Comparison of ENCODE assay signal across 8 cellular contexts in the genomic region with DNA sequence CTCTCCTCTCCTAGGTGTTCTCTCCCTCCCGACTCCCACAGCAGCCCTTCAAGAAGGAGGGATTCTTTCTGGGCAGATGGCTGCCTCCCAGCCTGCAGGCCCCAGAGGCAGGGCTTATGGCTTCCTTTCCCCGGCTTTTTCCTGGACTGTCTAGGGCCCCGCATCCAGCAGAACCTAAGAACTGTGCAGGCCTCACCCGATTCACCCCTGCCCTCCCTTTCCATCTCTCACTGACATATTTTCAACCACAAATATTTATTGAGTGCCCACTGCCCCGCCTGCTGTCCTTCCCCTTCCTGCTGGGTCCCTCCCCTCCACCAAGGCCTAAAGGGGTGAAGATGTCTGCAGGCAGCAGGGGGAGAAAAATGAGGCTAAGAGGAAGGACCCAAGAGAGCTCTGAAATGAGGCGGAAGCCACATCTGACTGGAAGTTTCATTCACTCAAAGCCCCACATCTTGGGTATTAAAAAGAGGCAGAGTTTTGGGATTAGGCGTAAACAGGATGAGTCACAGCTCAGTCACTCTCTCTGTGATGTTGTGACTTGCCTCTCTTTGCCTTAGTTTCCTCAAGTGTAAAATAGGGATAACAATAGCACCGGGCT. TPM values are rescaled to one million over a fixed set of nuclear protein-coding genes. Genes with fewer than 3 reads are reported as not detected.
DNase-seq lines count a peak whose midpoint lies in the region; ATAC-seq and TF ChIP-seq lines count a peak whose summit lies in the region.

No MANE protein-coding gene starts in this region.

- in situ Hi-C loops in GM13976 (cut with MboI; ENCODE audit: low sequenced_read_pairs, unreplicated experiment): no loop called here

- peaks cover 56% of the 10 kb centered on the region for H3K4me1 ChIP-seq in iPS-20b (ENCODE audit: insufficient read depth, low read length)
- H3K4me1 ChIP-seq in tibial nerve: peaks cover 4 to 85% (median 37%) of the 10 kb centered on the region in 4 donors

- H3K27me3 ChIP-seq in iPS-20b (ENCODE audit: insufficient read depth, low read length) (no peaks in the 10 kb centered on the region), tibial nerve (no peaks in the 10 kb centered on the region)

- POLR2A ChIA-PET in activated CD8-positive, alpha-beta T cell treated with anti-CD3 and anti-CD28 coated beads, Interleukin-2, amount 10 ng/mL, durations not matched to agents 7 days and 5 days (lab: Charles Lee): interaction anchor here (0.6 kb wide), 1 partner anchor 20 kb away, joined by 3 read pairs; no protein-coding TSS in a partner anchor

- DNase-seq in SKM-1 treated with dmso at 0.1 percent for 144 hours (lab: John Stamatoyannopoulos, UW; ENCODE audit: unreplicated experiment) (peak; percentile 29), SKM-1 (lab: John Stamatoyannopoulos, UW; ENCODE audit: unreplicated experiment) (no peak), NCI-H187 treated with DMSO at 0.1 percent for 48 hours (lab: John Stamatoyannopoulos, UW) (peak; percentile 69), tibial nerve (ENCODE audit: low spot score in 2 of 2) (peak in 1 of 2 donors; percentile 52), GM13976 (ENCODE audit: low spot score) (no peak)
- DNase-seq in activated CD8-positive, alpha-beta T cell treated with anti-CD3 and anti-CD28 coated beads, Interleukin-2, amount 10 ng/mL, durations not matched to agents 7 days and 5 days: no peak

- TF ChIP-seq CTCF in tibial nerve (IDR thresholded peaks at IDR 0.05) (no peak), GM13976 (IDR thresholded peaks at IDR 0.05; ENCODE audit: borderline replicate concordance, control extremely low read depth, extremely low read depth, insufficient read depth, missing control alignments) (no peak)

- peaks cover 2% of the 10 kb centered on the region for H3K27me3 Mint-ChIP-seq in activated CD8-positive, alpha-beta T cell treated with anti-CD3 and anti-CD28 coated beads, Interleukin-2, amount 10 ng/mL, durations not matched to agents 7 days and 5 days (ENCODE audit: low read depth)

- H3K36me3 ChIP-seq in iPS-20b (ENCODE audit: insufficient read depth, low read depth, low read length) (peaks cover 8% of the 10 kb centered on the region; the same call in 1 of the 2 replicates), tibial nerve (no peaks in the 10 kb centered on the region)

- H3K4me3 ChIP-seq in iPS-20b (ENCODE audit: low read length): peak overlapping the region; percentile 91
- H3K4me3 ChIP-seq in tibial nerve: no peak overlapping the region

- WGBS in tibial nerve, 2 donors: 14 to 18% methylated on average over 8 of the region's 8 CpGs

- peak overlapping the region; percentile 69 for H3K27ac Mint-ChIP-seq in activated CD8-positive, alpha-beta T cell treated with anti-CD3 and anti-CD28 coated beads, Interleukin-2, amount 10 ng/mL, durations not matched to agents 7 days and 5 days

- H3K36me3 Mint-ChIP-seq in activated CD8-positive, alpha-beta T cell treated with anti-CD3 and anti-CD28 coated beads, Interleukin-2, amount 10 ng/mL, durations not matched to agents 7 days and 5 days (ENCODE audit: low read depth): no peaks in the 10 kb centered on the region

- H3K4me3 Mint-ChIP-seq in activated CD8-positive, alpha-beta T cell treated with anti-CD3 and anti-CD28 coated beads, Interleukin-2, amount 10 ng/mL, durations not matched to agents 7 days and 5 days: no peak overlapping the region

- H3K9me3 Mint-ChIP-seq in activated CD8-positive, alpha-beta T cell treated with anti-CD3 and anti-CD28 coated beads, Interleukin-2, amount 10 ng/mL, durations not matched to agents 7 days and 5 days (ENCODE audit: insufficient read depth): no peaks in the 10 kb centered on the region

- TF ChIP-seq POLR2A in tibial nerve (IDR thresholded peaks at IDR 0.05): peak in 1 of 2 donors; percentile 30

- ATAC-seq in activated CD8-positive, alpha-beta T cell treated with anti-CD3 and anti-CD28 coated beads, Interleukin-2, amount 10 ng/mL, durations not matched to agents 7 days and 5 days: no peak
- no peak for ATAC-seq in GM19467 (IDR thresholded peaks at IDR 0.05; ENCODE audit: unreplicated experiment)

- CTCF ChIA-PET in activated CD8-positive, alpha-beta T cell treated with anti-CD3 and anti-CD28 coated beads, Interleukin-2, amount 10 ng/mL, durations not matched to agents 7 days and 5 days (lab: Charles Lee): interaction anchor here (0.8 kb wide), 1 partner anchor 38 kb away, joined by 4 read pairs; no protein-coding TSS in a partner anchor

- H3K27ac ChIP-seq in iPS-20b (ENCODE audit: low read length) (peak overlapping the region; percentile 60), tibial nerve (peak overlapping the region; percentile 67 to 95 (median 83))

- H3K9ac ChIP-seq in iPS-20b (ENCODE audit: low read depth, low read length): peak overlapping the region; percentile 77

- H3K9me3 ChIP-seq in iPS-20b (ENCODE audit: insufficient read depth, low read depth, low read length): no peaks in the 10 kb centered on the region
- no peaks in the 10 kb centered on the region for H3K9me3 ChIP-seq in tibial nerve

- H3K4me1 Mint-ChIP-seq in activated CD8-positive, alpha-beta T cell treated with anti-CD3 and anti-CD28 coated beads, Interleukin-2, amount 10 ng/mL, durations not matched to agents 7 days and 5 days (ENCODE audit: low read depth): peaks cover 65% of the 10 kb centered on the region

- TF ChIP-seq EP300 in tibial nerve (IDR thresholded peaks at IDR 0.05): peak in 1 of 2 donors; percentile 60

RNA-seq across cellular contexts. Expression of gene SCNN1A, which starts 2.9 kb away (rescaled TPM):
- total RNA-seq in activated CD8-positive, alpha-beta T cell treated with anti-CD3 and anti-CD28 coated beads, Interleukin-2, amount 10 ng/mL, durations not matched to agents 7 days and 5 days: 1 to 10 TPM in 1 of 2 experiments, under 1 TPM in 1; 0.47 to 1.5 TPM
- 10 to 100 TPM; 15.9 to 46.5 (median 18.8) TPM for total RNA-seq in tibial nerve

RNA-seq across cellular contexts. Expression of gene LTBR, which starts 11.5 kb away (rescaled TPM):
- total RNA-seq in activated CD8-positive, alpha-beta T cell treated with anti-CD3 and anti-CD28 coated beads, Interleukin-2, amount 10 ng/mL, durations not matched to agents 7 days and 5 days: under 1 TPM in 1 of 2 experiments, not detected in 1; 0.34 TPM
- total RNA-seq in tibial nerve: 100 to 1,000 TPM; 119 to 234 (median 151) TPM

RNA-seq across cellular contexts. Expression of gene TNFRSF1A, which starts 30.6 kb away (rescaled TPM):
- total RNA-seq in activated CD8-positive, alpha-beta T cell treated with anti-CD3 and anti-CD28 coated beads, Interleukin-2, amount 10 ng/mL, durations not matched to agents 7 days and 5 days: 10 to 100 TPM; 58.8 to 63.4 TPM
- 100 to 1,000 TPM; 196 to 437 (median 306) TPM for total RNA-seq in tibial nerve

Comparison
In these comparisons a context has a peak if more than half of its experiments do, and no peak if none do; other contexts are left out.
1. DNase-seq: peak in SKM-1 treated with dmso at 0.1 percent for 144 hours (single experiment) and NCI-H187 treated with DMSO at 0.1 percent for 48 hours (single experiment); none in SKM-1 (single experiment), activated CD8-positive, alpha-beta T cell treated with anti-CD3 and anti-CD28 coated beads, Interleukin-2, amount 10 ng/mL, durations not matched to agents 7 days and 5 days (single experiment) and GM13976 (single experiment).
2. RNA of gene SCNN1A, which starts 2.9 kb away (total RNA-seq): 15.9 to 46.5 TPM in tibial nerve; 0.47 to 1.5 TPM in activated CD8-positive, alpha-beta T cell treated with anti-CD3 and anti-CD28 coated beads, Interleukin-2, amount 10 ng/mL, durations not matched to agents 7 days and 5 days; every median in the first group is over 4 times any median in the second.
3. RNA of gene LTBR, which starts 11.5 kb away (total RNA-seq): 119 to 234 TPM in tibial nerve; 0.34 TPM in activated CD8-positive, alpha-beta T cell treated with anti-CD3 and anti-CD28 coated beads, Interleukin-2, amount 10 ng/mL, durations not matched to agents 7 days and 5 days; every median in the first group is over 10 times any median in the second.